Comparison of ENCODE assay signal across 28 cellular contexts in genomic region chr9:111904889-111905288, GRCh38. TPM values are rescaled to one million over a fixed set of nuclear protein-coding genes. Genes with fewer than 3 reads are reported as not detected.
DNase-seq lines count a peak whose midpoint lies in the region; ATAC-seq, FAIRE-seq and TF ChIP-seq lines count a peak whose summit lies in the region.
"Had no signal": no experiment of that assay in that cellular context is flagged by ENCODE, and none has a peak within 500 bp of the region (broad histone marks: within the 10 kb centered on the region; RNA-seq: fewer than 3 reads in every experiment).

No MANE protein-coding gene starts in this region.

- peaks cover 99% of the 10 kb centered on the region for H3K79me2 ChIP-seq in astrocyte (ENCODE audit: insufficient read depth, low read length)

- no peak overlapping the region for H4K8ac ChIP-seq in mesenchymal stem cell (ENCODE audit: low read length)

- no peaks in the 10 kb centered on the region for H3K79me1 ChIP-seq in mesenchymal stem cell (replicated peaks; ENCODE audit: low read length, poor library complexity, severe bottlenecking)

- no peak overlapping the region for H3K27ac ChIP-seq in astrocyte (ENCODE audit: low read depth, low read length)
- H3K27ac ChIP-seq in mesenchymal stem cell (ENCODE audit: low read length, poor library complexity, severe bottlenecking), result peak overlapping the region; percentile 79
- H3K27ac ChIP-seq: ascending aorta, transverse colon had no signal

- H3K4me3 Mint-ChIP-seq in activated naive CD4-positive, alpha-beta T cell treated with anti-CD3 and anti-CD28 coated beads, Interleukin-2, amount 50 U/mL, for 24 hours, result no peak overlapping the region
- peak overlapping the region; percentile 71 for H3K4me3 Mint-ChIP-seq in astrocyte (ENCODE audit: unreplicated experiment)
- H3K4me3 Mint-ChIP-seq in stimulated activated naive B cell treated with anti-CD40 and anti-IgM and Interleukin-4, amounts not matched to agents 10 μg/mL and 1 μg/mL and 100 μg/mL, for 72 hours, result peak overlapping the region; percentile 21 to 36
- H3K4me3 Mint-ChIP-seq: activated naive CD4-positive, alpha-beta T cell treated with anti-CD3 and anti-CD28 coated beads, Interleukin-2, amount 10 ng/mL, durations not matched to agents 7 days and 5 days; activated T-cell treated with anti-CD3 and anti-CD28 coated beads, Interleukin-2, amount 50 U/mL, for 4 hours had no signal

- H3K9ac ChIP-seq in astrocyte (ENCODE audit: low read length) (no peak overlapping the region), mesenchymal stem cell (ENCODE audit: low read length) (no peak overlapping the region)

- H2BK12ac ChIP-seq in mesenchymal stem cell (ENCODE audit: low read length in 2 of 2), result no peak overlapping the region

- H2BK120ac ChIP-seq in mesenchymal stem cell (ENCODE audit: low read depth, low read length), result no peak overlapping the region

- H3K4me2 ChIP-seq in astrocyte (ENCODE audit: low read length) (no peak overlapping the region), mesenchymal stem cell (ENCODE audit: low read length, poor library complexity, severe bottlenecking) (peak overlapping the region; percentile 35)

- H3K18ac ChIP-seq in mesenchymal stem cell (ENCODE audit: low read depth in 1 of 2, low read length in 2 of 2), result no peak overlapping the region

- H3K4ac ChIP-seq in mesenchymal stem cell (ENCODE audit: low read depth in 1 of 2, low read length in 2 of 2), result no peak overlapping the region

- no peak overlapping the region for H2BK5ac ChIP-seq in mesenchymal stem cell (ENCODE audit: low read depth, low read length, poor library complexity, severe bottlenecking)

- no peak for FAIRE-seq in astrocyte (lab: Jason Lieb, UNC)
- no peak for FAIRE-seq in GM12892 (lab: Jason Lieb, UNC)
- FAIRE-seq: frontal cortex had no signal

- H2AK5ac ChIP-seq in mesenchymal stem cell (ENCODE audit: low read length, severe bottlenecking), result no peak overlapping the region

- no peak overlapping the region for H3K14ac ChIP-seq in mesenchymal stem cell (ENCODE audit: low read length in 2 of 2)

- H3K4me3 ChIP-seq in astrocyte (ENCODE audit: insufficient read depth, low read depth, low read length), result no peak overlapping the region
- H3K4me3 ChIP-seq in mesenchymal stem cell (ENCODE audit: insufficient read depth in 1 of 2, low read depth in 1 of 2, low read length in 2 of 2), result no peak overlapping the region
- H3K4me3 ChIP-seq: ascending aorta, lung, transverse colon had no signal

- TF ChIP-seq POLR2A in GM12892 (IDR thresholded peaks at IDR 0.05; ENCODE audit: low read depth, low read length), result no peak

- no peak overlapping the region for H4K91ac ChIP-seq in mesenchymal stem cell (ENCODE audit: low read length)

- H2AFZ ChIP-seq in astrocyte (ENCODE audit: low read depth, low read length) (no peak overlapping the region), mesenchymal stem cell (ENCODE audit: low read depth, low read length) (no peak overlapping the region)

- peaks cover 16% of the 10 kb centered on the region for H3K4me1 ChIP-seq in astrocyte (ENCODE audit: insufficient read depth, low read length)
- peaks cover 11% of the 10 kb centered on the region for H3K4me1 ChIP-seq in mesenchymal stem cell (ENCODE audit: control insufficient read depth, insufficient read depth, low read depth, low read length)

- no peak overlapping the region for H2BK15ac ChIP-seq in mesenchymal stem cell (ENCODE audit: low read depth, poor library complexity, severe bottlenecking)

- H3K9me3 ChIP-seq in astrocyte (ENCODE audit: insufficient read depth, low read depth, low read length), result no peaks in the 10 kb centered on the region
- no peaks in the 10 kb centered on the region for H3K9me3 ChIP-seq in mesenchymal stem cell (ENCODE audit: control insufficient read depth, low read length)
- H3K9me3 ChIP-seq: ascending aorta, transverse colon had no signal

- H3K36me3 ChIP-seq in astrocyte (ENCODE audit: insufficient read depth, low read length) (peaks cover 3% of the 10 kb centered on the region), mesenchymal stem cell (ENCODE audit: control insufficient read depth in 1 of 2, insufficient read depth in 2 of 2, low read depth in 1 of 2, low read length in 2 of 2) (peaks cover 8 to 10% of the 10 kb centered on the region in 2 experiments)
- H3K36me3 ChIP-seq: ascending aorta, transverse colon had no signal

- H3K23ac ChIP-seq in mesenchymal stem cell (ENCODE audit: low read length in 2 of 2), result no peak overlapping the region

- peaks cover 62% of the 10 kb centered on the region for H3K4me1 Mint-ChIP-seq in activated naive CD4-positive, alpha-beta T cell treated with anti-CD3 and anti-CD28 coated beads, Interleukin-2, amount 50 U/mL, for 24 hours
- peaks cover 45% of the 10 kb centered on the region for H3K4me1 Mint-ChIP-seq in astrocyte (ENCODE audit: low read depth, unreplicated experiment)
- peaks cover 50 to 69% of the 10 kb centered on the region in 2 donors for H3K4me1 Mint-ChIP-seq in stimulated activated naive B cell treated with anti-CD40 and anti-IgM and Interleukin-4, amounts not matched to agents 10 μg/mL and 1 μg/mL and 100 μg/mL, for 72 hours

- TF ChIP-seq CTCF in astrocyte (IDR thresholded peaks at IDR 0.05; ENCODE audit: insufficient read depth, low read depth, low read length), result no peak

- no peaks in the 10 kb centered on the region for H3K9me3 Mint-ChIP-seq in activated naive CD4-positive, alpha-beta T cell treated with anti-CD3 and anti-CD28 coated beads, Interleukin-2, amount 50 U/mL, for 24 hours
- H3K9me3 Mint-ChIP-seq in activated naive CD4-positive, alpha-beta T cell treated with anti-CD3 and anti-CD28 coated beads, Interleukin-2, amount 50 U/mL, for 72 hours, result peaks cover 0 to 3% of the 10 kb centered on the region in 2 donors
- no peaks in the 10 kb centered on the region for H3K9me3 Mint-ChIP-seq in astrocyte (ENCODE audit: unreplicated experiment)
- no peaks in the 10 kb centered on the region for H3K9me3 Mint-ChIP-seq in stimulated activated naive B cell treated with anti-CD40 and anti-IgM and Interleukin-4, amounts not matched to agents 10 μg/mL and 1 μg/mL and 100 μg/mL, for 72 hours
- H3K9me3 Mint-ChIP-seq: activated naive CD4-positive, alpha-beta T cell treated with anti-CD3 and anti-CD28 coated beads, Interleukin-2, amount 10 ng/mL, durations not matched to agents 7 days and 5 days; activated T-cell treated with anti-CD3 and anti-CD28 coated beads, Interleukin-2, amount 50 U/mL, for 4 hours had no signal

- peaks cover 6% of the 10 kb centered on the region for H3K36me3 Mint-ChIP-seq in activated naive CD4-positive, alpha-beta T cell treated with anti-CD3 and anti-CD28 coated beads, Interleukin-2, amount 50 U/mL, for 24 hours
- H3K36me3 Mint-ChIP-seq in activated naive CD4-positive, alpha-beta T cell treated with anti-CD3 and anti-CD28 coated beads, Interleukin-2, amount 50 U/mL, for 72 hours, result peaks cover 7 to 12% of the 10 kb centered on the region in 2 donors
- H3K36me3 Mint-ChIP-seq in astrocyte (ENCODE audit: low read depth, unreplicated experiment), result no peaks in the 10 kb centered on the region
- peaks cover 45 to 46% of the 10 kb centered on the region in 2 donors for H3K36me3 Mint-ChIP-seq in stimulated activated naive B cell treated with anti-CD40 and anti-IgM and Interleukin-4, amounts not matched to agents 10 μg/mL and 1 μg/mL and 100 μg/mL, for 72 hours

- 93% methylated on average over 5 of the region's 5 CpGs for WGBS in mesenchymal stem cell

- no peak for ATAC-seq in activated naive CD4-positive, alpha-beta T cell treated with anti-CD3 and anti-CD28 coated beads, Interleukin-2, amount 50 U/mL, for 72 hours
- no peak for ATAC-seq in stimulated activated naive B cell treated with anti-CD40 and anti-IgM and Interleukin-4, amounts not matched to agents 10 μg/mL and 1 μg/mL and 100 μg/mL, for 72 hours (replicated peaks)
- no peak for ATAC-seq in GM18517 (IDR thresholded peaks at IDR 0.05; ENCODE audit: unreplicated experiment)
- ATAC-seq: activated T-cell treated with anti-CD3 and anti-CD28 coated beads, Interleukin-2, amount 50 U/mL, for 4 hours; esophagus mucosa had no signal

- DNase-seq in activated naive CD4-positive, alpha-beta T cell treated with anti-CD3 and anti-CD28 coated beads, Interleukin-2, amount 50 U/mL, for 72 hours (ENCODE audit: low spot score in 2 of 2), result no peak
- no peak for DNase-seq in astrocyte (ENCODE audit: low read depth)
- DNase-seq in mesenchymal stem cell, result no peak
- no peak for DNase-seq in stimulated activated naive B cell treated with anti-CD40 and anti-IgM and Interleukin-4, amounts not matched to agents 10 μg/mL and 1 μg/mL and 100 μg/mL, for 72 hours
- DNase-seq in GM12892 (ENCODE audit: insufficient read length), result no peak
- DNase-seq in AG08396 (ENCODE audit: low spot score), result no peak
- DNase-seq: 8988T; activated CD4-positive, CD25-positive, alpha-beta regulatory T cell; activated naive CD4-positive, alpha-beta T cell treated with anti-CD3 and anti-CD28 coated beads, Interleukin-2, amount 10 ng/mL, durations not matched to agents 7 days and 5 days; activated T-cell treated with anti-CD3 and anti-CD28 coated beads, Interleukin-2, amount 50 U/mL, for 4 hours; cerebellar nuclear complex; EL; GOT3; islet precursor cell; KBM-7; MV-4-11; NCI-H1694 treated with DMSO at 0.1 percent for 48 hours; NCI-H2171 treated with DMSO at 0.1 percent for 48 hours; NCI-H69; occipital lobe; retina; transverse colon had no signal

- H3K27ac Mint-ChIP-seq in activated naive CD4-positive, alpha-beta T cell treated with anti-CD3 and anti-CD28 coated beads, Interleukin-2, amount 50 U/mL, for 24 hours, result peak overlapping the region; percentile 15
- H3K27ac Mint-ChIP-seq in activated naive CD4-positive, alpha-beta T cell treated with anti-CD3 and anti-CD28 coated beads, Interleukin-2, amount 50 U/mL, for 72 hours, result no peak overlapping the region
- H3K27ac Mint-ChIP-seq in astrocyte (ENCODE audit: unreplicated experiment), result no peak overlapping the region
- H3K27ac Mint-ChIP-seq in stimulated activated naive B cell treated with anti-CD40 and anti-IgM and Interleukin-4, amounts not matched to agents 10 μg/mL and 1 μg/mL and 100 μg/mL, for 72 hours, result peak overlapping the region; percentile 72
- H3K27ac Mint-ChIP-seq: activated naive CD4-positive, alpha-beta T cell treated with anti-CD3 and anti-CD28 coated beads, Interleukin-2, amount 10 ng/mL, durations not matched to agents 7 days and 5 days had no signal

- H3K27me3 Mint-ChIP-seq in activated naive CD4-positive, alpha-beta T cell treated with anti-CD3 and anti-CD28 coated beads, Interleukin-2, amount 50 U/mL, for 24 hours, result no peaks in the 10 kb centered on the region
- no peaks in the 10 kb centered on the region for H3K27me3 Mint-ChIP-seq in astrocyte (ENCODE audit: low read depth, unreplicated experiment)
- no peaks in the 10 kb centered on the region for H3K27me3 Mint-ChIP-seq in stimulated activated naive B cell treated with anti-CD40 and anti-IgM and Interleukin-4, amounts not matched to agents 10 μg/mL and 1 μg/mL and 100 μg/mL, for 72 hours
- H3K27me3 Mint-ChIP-seq: activated naive CD4-positive, alpha-beta T cell treated with anti-CD3 and anti-CD28 coated beads, Interleukin-2, amount 10 ng/mL, durations not matched to agents 7 days and 5 days had no signal

- peaks cover 99% of the 10 kb centered on the region for H4K20me1 ChIP-seq in astrocyte (ENCODE audit: insufficient read depth, low read length)

- H3K27me3 ChIP-seq in astrocyte (ENCODE audit: insufficient read depth, low read length), result no peaks in the 10 kb centered on the region
- H3K27me3 ChIP-seq in mesenchymal stem cell (ENCODE audit: control insufficient read depth in 1 of 2, insufficient read depth in 1 of 2, low read length in 2 of 2), result no peaks in the 10 kb centered on the region
- H3K27me3 ChIP-seq: ascending aorta, transverse colon had no signal

RNA-seq across cellular contexts. Expression of gene UGCG, which starts 8.3 kb away (rescaled TPM):
- total RNA-seq in activated naive CD4-positive, alpha-beta T cell treated with anti-CD3 and anti-CD28 coated beads, Interleukin-2, amount 50 U/mL, for 72 hours, result 10 to 100 TPM; 12.5 to 23.5 TPM
- 130 and 166 TPM in 2 replicates for total RNA-seq in astrocyte
- polyA plus RNA-seq in mesenchymal stem cell (2013, experiment 1 of 2), result 44.2 TPM
- 45.8 TPM for polyA plus RNA-seq in mesenchymal stem cell (2013, experiment 2 of 2)
- 50.8 TPM for polyA plus RNA-seq in GM12892 (2012; ENCODE audit: missing spikeins)

Comparison
In these comparisons a context has a peak if more than half of its experiments do, and no peak if none do; other contexts are left out.
1. H3K27ac Mint-ChIP-seq: peak in activated naive CD4-positive, alpha-beta T cell treated with anti-CD3 and anti-CD28 coated beads, Interleukin-2, amount 50 U/mL, for 24 hours (single experiment) and stimulated activated naive B cell treated with anti-CD40 and anti-IgM and Interleukin-4, amounts not matched to agents 10 μg/mL and 1 μg/mL and 100 μg/mL, for 72 hours (single experiment); none in activated naive CD4-positive, alpha-beta T cell treated with anti-CD3 and anti-CD28 coated beads, Interleukin-2, amount 50 U/mL, for 72 hours (0 of 2) and astrocyte (single experiment).